8 cellular contexts compared by ENCODE assay signal in genomic region chr10:61964059-61964709, GRCh38.
DNase-seq lines count a peak whose midpoint lies in the region; ATAC-seq, FAIRE-seq and TF ChIP-seq lines count a peak whose summit lies in the region.

No MANE protein-coding gene starts in this region.

- H3K27me3 Mint-ChIP-seq in WTC11 (ENCODE audit: low read depth): no peaks in the 10 kb centered on the region
- H3K27me3 Mint-ChIP-seq in immature natural killer cell (ENCODE audit: low read depth in 3 of 3): peaks cover 0 to 2% (median 0%) of the 10 kb centered on the region in 3 donors

- TF ChIP-seq RAD21 in A549 (conservative IDR thresholded peaks at IDR 0.05 in 1 of 2, IDR thresholded peaks at IDR 0.05 in 1 of 2): no peak

- no peak overlapping the region for H3K4me3 ChIP-seq in A549
- H3K4me3 ChIP-seq in neuronal stem cell (ENCODE audit: low read length in 2 of 2): no peak overlapping the region

- no peak overlapping the region for H2AK5ac ChIP-seq in neuronal stem cell (ENCODE audit: low read depth, low read length)

- H2AFZ ChIP-seq in neuronal stem cell (ENCODE audit: low read length): no peak overlapping the region

- DNase-seq in A549 (ENCODE audit: low read depth in 1 of 2, low spot score in 1 of 2) (no peak), GM19239 (ENCODE audit: insufficient read length, low spot score) (no peak), WTC11 (ENCODE audit: low spot score) (no peak), hepatic stellate cell (ENCODE audit: low spot score) (peak; percentile 15), neuronal stem cell (ENCODE audit: low spot score) (no peak), NCI-H2107 (lab: John Stamatoyannopoulos, UW) (no peak), immature natural killer cell (no peak)

- no peak overlapping the region for H3K23ac ChIP-seq in neuronal stem cell (ENCODE audit: low read depth, low read length, poor library complexity)

- no peak overlapping the region for H4K8ac ChIP-seq in neuronal stem cell (ENCODE audit: low read depth, low read length)

- no peak for TF ChIP-seq CTCF in A549 (IDR thresholded peaks at IDR 0.05)
- TF ChIP-seq CTCF in WTC11 (IDR thresholded peaks at IDR 0.05): no peak

- no peak overlapping the region for H2BK12ac ChIP-seq in neuronal stem cell (ENCODE audit: low read length)

- H2BK5ac ChIP-seq in neuronal stem cell (ENCODE audit: low read length): no peak overlapping the region

- H3K27ac Mint-ChIP-seq in WTC11 (peak overlapping the region; percentile 2; the same call in 1 of the 2 replicates), immature natural killer cell (peak overlapping the region in 1 of 6 donors; percentile 7)

- H3K9me3 ChIP-seq in A549: no peaks in the 10 kb centered on the region; the same call in 2 of the 3 replicates
- H3K9me3 ChIP-seq in neuronal stem cell (replicated peaks in 1 of 2; ENCODE audit: control insufficient read depth in 2 of 2, insufficient read depth in 1 of 2, low read depth in 1 of 2, low read length in 2 of 2): no peaks in the 10 kb centered on the region

- no peak overlapping the region for H3K18ac ChIP-seq in neuronal stem cell (ENCODE audit: low read length)

- H3K4me1 Mint-ChIP-seq in WTC11: peaks cover 27% of the 10 kb centered on the region
- peaks cover 38 to 71% of the 10 kb centered on the region in 2 donors for H3K4me1 Mint-ChIP-seq in immature natural killer cell

- no peak for FAIRE-seq in A549 (lab: Jason Lieb, UNC)
- peak; percentile 92 for FAIRE-seq in GM19239 (lab: Jason Lieb, UNC)

- CTCF ChIA-PET in A549 (lab: Yijun Ruan, JAX) (interaction anchor here (1.3 kb wide), 1 partner anchor 9 kb away, joined by 3 read pairs; no protein-coding TSS in a partner anchor), WTC11 (lab: Charles Lee) (interaction anchor here (1.5 to 1.7 kb wide), 2 partner anchors 15 to 67 kb away, joined by 4 to 5 read pairs; no protein-coding TSS in a partner anchor)

- H2BK120ac ChIP-seq in neuronal stem cell (ENCODE audit: low read depth, low read length): no peak overlapping the region

- H3K27ac ChIP-seq in A549 (no peak overlapping the region), neuronal stem cell (replicated peaks; ENCODE audit: low read length) (no peak overlapping the region)

- H3K4me1 ChIP-seq in A549 (peaks cover 12% of the 10 kb centered on the region; the same call in 2 of the 3 replicates), neuronal stem cell (ENCODE audit: control insufficient read depth in 2 of 2, insufficient read depth in 1 of 2, low read depth in 1 of 2, low read length in 2 of 2) (no peaks in the 10 kb centered on the region)

- H3K4ac ChIP-seq in neuronal stem cell (ENCODE audit: low read length): no peak overlapping the region

- H3K27me3 ChIP-seq in neuronal stem cell (ENCODE audit: control insufficient read depth in 3 of 3, insufficient read depth in 3 of 3, low read depth in 1 of 3, low read length in 3 of 3): no peaks in the 10 kb centered on the region

- no peak overlapping the region for H4K91ac ChIP-seq in neuronal stem cell (ENCODE audit: low read depth, low read length, poor library complexity)

- ATAC-seq in A549 (no peak), WTC11 (peak; percentile 28; the same call in 1 of the 2 replicates), HG03457 (IDR thresholded peaks at IDR 0.05; ENCODE audit: unreplicated experiment) (no peak)

- H3K4me3 Mint-ChIP-seq in WTC11 (no peak overlapping the region), immature natural killer cell (no peak overlapping the region)

- H3K36me3 Mint-ChIP-seq in WTC11 (no peaks in the 10 kb centered on the region), immature natural killer cell (peaks cover 1 to 30% (median 9%) of the 10 kb centered on the region in 3 donors)

- H2BK15ac ChIP-seq in neuronal stem cell (ENCODE audit: low read length): no peak overlapping the region

- 0 out of 3 replicates have a peak overlapping the region, but pooled peaks have one; percentile 38 for H3K4me2 ChIP-seq in A549
- no peak overlapping the region for H3K4me2 ChIP-seq in neuronal stem cell (ENCODE audit: insufficient read depth, low read length, poor library complexity, severe bottlenecking)

- no peaks in the 10 kb centered on the region for H3K9me3 Mint-ChIP-seq in WTC11
- no peaks in the 10 kb centered on the region for H3K9me3 Mint-ChIP-seq in immature natural killer cell

- H3K9ac ChIP-seq in neuronal stem cell (ENCODE audit: low read depth, low read length, poor library complexity): no peak overlapping the region

- 55% methylated on average over 3 of the region's 3 CpGs for WGBS in A549 (ENCODE audit: missing lambda C conversion rate)
- no CpG with 5 or more reads among the region's 3 CpGs for WGBS in neuronal stem cell (ENCODE audit: extremely low coverage in 2 of 2, insufficient read length in 2 of 2, insufficient replicate concordance in 1 of 2), 2 donors

- H3K36me3 ChIP-seq in neuronal stem cell (replicated peaks in 1 of 2; ENCODE audit: control insufficient read depth in 2 of 2, insufficient read depth in 2 of 2, low read length in 2 of 2): no peaks in the 10 kb centered on the region

- POLR2A ChIA-PET in A549 (lab: Yijun Ruan, JAX): no interaction called here
- POLR2A ChIA-PET in WTC11 (lab: Charles Lee): no interaction called here

- no peak overlapping the region for H3K14ac ChIP-seq in neuronal stem cell (ENCODE audit: low read length)

- no peak for TF ChIP-seq POLR2A in A549 (IDR thresholded peaks at IDR 0.05; ENCODE audit: low read length)

- no peak for TF ChIP-seq EP300 in A549 (IDR thresholded peaks at IDR 0.05)

- H3K79me1 ChIP-seq in neuronal stem cell (ENCODE audit: low read depth, low read length): no peaks in the 10 kb centered on the region

TF ChIP-seq in A549, 52 proteins besides CTCF, POLR2A, EP300 and RAD21:
- no peak for TF ChIP-seq EHF (CRISPR knock-in tag; IDR thresholded peaks at IDR 0.05)

TF ChIP-seq in WTC11, 78 proteins besides CTCF, POLR2A, EP300 and RAD21 (continues in another document):
- TF ChIP-seq ERG (CRISPR knock-in tag; IDR thresholded peaks at IDR 0.05): no peak
- TF ChIP-seq FOXJ3 (CRISPR knock-in tag; IDR thresholded peaks at IDR 0.05; ENCODE audit: borderline replicate concordance): no peak
- TF ChIP-seq OVOL2 (CRISPR knock-in tag; IDR thresholded peaks at IDR 0.05; ENCODE audit: borderline replicate concordance): no peak
- TF ChIP-seq ZBTB21 (CRISPR knock-in tag; IDR thresholded peaks at IDR 0.05; ENCODE audit: borderline replicate concordance): no peak
- TF ChIP-seq ESRRA (CRISPR knock-in tag; IDR thresholded peaks at IDR 0.05; ENCODE audit: borderline replicate concordance): no peak
- no peak for TF ChIP-seq RORB (CRISPR knock-in tag; IDR thresholded peaks at IDR 0.05)
- no peak for TF ChIP-seq AFF4 (CRISPR knock-in tag; IDR thresholded peaks at IDR 0.05; ENCODE audit: borderline replicate concordance)
- TF ChIP-seq IRF2 (CRISPR knock-in tag; IDR thresholded peaks at IDR 0.05; ENCODE audit: borderline replicate concordance, low read depth): no peak
- TF ChIP-seq PRRX2 (CRISPR knock-in tag; IDR thresholded peaks at IDR 0.05): no peak
- no peak for TF ChIP-seq ZNF317 (CRISPR knock-in tag; IDR thresholded peaks at IDR 0.05; ENCODE audit: borderline replicate concordance, low read depth)
- no peak for TF ChIP-seq CREM (CRISPR knock-in tag; IDR thresholded peaks at IDR 0.05)
- no peak for TF ChIP-seq JAZF1 (CRISPR knock-in tag; IDR thresholded peaks at IDR 0.05)
- no peak for TF ChIP-seq ATF3 (CRISPR knock-in tag; conservative IDR thresholded peaks at IDR 0.05)
- no peak for TF ChIP-seq CREB1 (CRISPR knock-in tag; IDR thresholded peaks at IDR 0.05)
- TF ChIP-seq ZNF671 (CRISPR knock-in tag; IDR thresholded peaks at IDR 0.05): no peak
